20 cellular contexts compared by ENCODE assay signal in genomic region chr2:187395276-187396015, GRCh38. TPM values are rescaled to one million over a fixed set of nuclear protein-coding genes. Genes with fewer than 3 reads are reported as not detected.
DNase-seq lines count a peak whose midpoint lies in the region; ATAC-seq, FAIRE-seq and TF ChIP-seq lines count a peak whose summit lies in the region.
"Had no signal": no experiment of that assay in that cellular context is flagged by ENCODE, and none has a peak within 500 bp of the region (broad histone marks: within the 10 kb centered on the region; RNA-seq: fewer than 3 reads in every experiment).

No MANE protein-coding gene starts in this region.

- no peak overlapping the region for H3K9ac ChIP-seq in K562 (ENCODE audit: insufficient read depth in 1 of 2, low read depth in 2 of 2, low read length in 2 of 2)

- no TSS peak for BruUV-seq in K562 (replicated peaks; lab: Mats Ljungman, UMichigan)

- no peaks in the 10 kb centered on the region for H3K36me3 Mint-ChIP-seq in CD8-positive, alpha-beta memory T cell
- H3K36me3 Mint-ChIP-seq: CD4-positive, alpha-beta memory T cell had no signal

- CTCF ChIA-PET in A549 (lab: Yijun Ruan, JAX): interaction anchor here (0.8 kb wide), 1 partner anchor 68 kb away, joined by 3 read pairs; no protein-coding TSS in a partner anchor
- CTCF ChIA-PET in K562 (lab: Yijun Ruan, JAX; ENCODE audit: low intra/inter-chr PET ratio): no interaction called here
- CTCF ChIA-PET in CD8-positive, alpha-beta memory T cell (lab: Charles Lee): no interaction called here

- H3K27me3 ChIP-seq in K562 (ENCODE audit: control insufficient read depth in 2 of 2, insufficient read depth in 2 of 2, low read length in 2 of 2): no peaks in the 10 kb centered on the region
- H3K27me3 ChIP-seq in CD8-positive, alpha-beta memory T cell (ENCODE audit: insufficient read depth, low read length, poor library complexity, severe bottlenecking): no peaks in the 10 kb centered on the region

- no peak for TF ChIP-seq EP300 in A549 (IDR thresholded peaks at IDR 0.05)
- TF ChIP-seq EP300 in K562 (IDR thresholded peaks at IDR 0.05; ENCODE audit: low read length): no peak

- no peaks in the 10 kb centered on the region for H3K36me3 ChIP-seq in K562 (ENCODE audit: control insufficient read depth, insufficient read depth, low read length)
- H3K36me3 ChIP-seq in CD8-positive, alpha-beta memory T cell (ENCODE audit: insufficient read depth, low read length): no peaks in the 10 kb centered on the region
- H3K36me3 ChIP-seq: HAP-1 had no signal

- TF ChIP-seq RAD21 in A549 (conservative IDR thresholded peaks at IDR 0.05 in 1 of 2, IDR thresholded peaks at IDR 0.05 in 1 of 2) (no peak), K562 (CRISPR knock-in tag; conservative IDR thresholded peaks at IDR 0.05 in 1 of 2, IDR thresholded peaks at IDR 0.05 in 1 of 2) (no peak)

- no peak for DNase-seq in A549 (ENCODE audit: low read depth in 1 of 2, low spot score in 1 of 2)
- no peak for DNase-seq in K562 (ENCODE audit: extremely low read depth in 1 of 4, low spot score in 3 of 4)
- DNase-seq in epithelial cell of esophagus (ENCODE audit: low read depth): peak; percentile 6
- DNase-seq in lung microvascular endothelial cell (ENCODE audit: low read depth in 2 of 2): peak; percentile 30 to 75
- no peak for DNase-seq in CD8-positive, alpha-beta memory T cell
- DNase-seq in SKM-1 (lab: John Stamatoyannopoulos, UW; ENCODE audit: unreplicated experiment): no peak
- DNase-seq: 8988T; C1 segment of cervical spinal cord; Caco-2; CD4-positive, alpha-beta memory T cell; DMS79; EL; GDM1; GOT3; HFFc6 had no signal

- no peaks in the 10 kb centered on the region for H3K4me1 Mint-ChIP-seq in CD8-positive, alpha-beta memory T cell
- H3K4me1 Mint-ChIP-seq: CD4-positive, alpha-beta memory T cell had no signal

- FAIRE-seq in A549 (lab: Jason Lieb, UNC) (no peak), K562 (lab: Jason Lieb, UNC) (no peak)
- FAIRE-seq: GM12891, GM18507, H54 had no signal

- H3K27ac ChIP-seq in A549 (no peak overlapping the region), K562 (ENCODE audit: extremely low read depth, low read depth, low read length) (no peak overlapping the region)
- H3K27ac ChIP-seq in CD8-positive, alpha-beta memory T cell (ENCODE audit: low read depth, low read length): no peak overlapping the region

- H3K4me1 ChIP-seq in A549: peaks cover 11% of the 10 kb centered on the region
- H3K4me1 ChIP-seq in K562 (replicated peaks in 1 of 2; ENCODE audit: control insufficient read depth in 2 of 2, insufficient read depth in 2 of 2, low read length in 2 of 2): no peaks in the 10 kb centered on the region
- no peaks in the 10 kb centered on the region for H3K4me1 ChIP-seq in CD8-positive, alpha-beta memory T cell (ENCODE audit: insufficient read depth, low read length)
- H3K4me1 ChIP-seq: Caco-2, HAP-1 had no signal

- H3K79me2 ChIP-seq in K562 (ENCODE audit: control insufficient read depth, insufficient read depth, low read length): no peaks in the 10 kb centered on the region

- H2AFZ ChIP-seq in K562 (ENCODE audit: low read depth, low read length): no peak overlapping the region

- H4K20me1 ChIP-seq in K562 (replicated peaks; ENCODE audit: control insufficient read depth, insufficient read depth, low read length): no peaks in the 10 kb centered on the region

- H3K4me3 ChIP-seq in A549 (no peak overlapping the region), K562 (no peak overlapping the region), epithelial cell of esophagus (ENCODE audit: low read length) (no peak overlapping the region)
- no peak overlapping the region for H3K4me3 ChIP-seq in CD8-positive, alpha-beta memory T cell (ENCODE audit: low read length)
- H3K4me3 ChIP-seq: HAP-1 had no signal

- ATAC-seq in A549 (no peak), K562 (no peak), HG03460 (IDR thresholded peaks at IDR 0.05; ENCODE audit: unreplicated experiment) (no peak)

- H3K4me3 Mint-ChIP-seq in CD8-positive, alpha-beta memory T cell: no peak overlapping the region
- H3K4me3 Mint-ChIP-seq: CD4-positive, alpha-beta memory T cell; HFFc6 had no signal

- H3K27ac Mint-ChIP-seq in CD8-positive, alpha-beta memory T cell: peak overlapping the region in 1 of 8 donors; percentile 44
- H3K27ac Mint-ChIP-seq: CD4-positive, alpha-beta memory T cell; HFFc6 had no signal

- no peaks in the 10 kb centered on the region for H3K9me1 ChIP-seq in K562 (ENCODE audit: control insufficient read depth, insufficient read depth, low read length)

- POLR2A ChIA-PET in A549 (lab: Yijun Ruan, JAX): no interaction called here
- POLR2A ChIA-PET in K562 (lab: Yijun Ruan, JAX): no interaction called here
- POLR2A ChIA-PET in CD8-positive, alpha-beta memory T cell (lab: Charles Lee): no interaction called here

- TF ChIP-seq CTCF in A549 (IDR thresholded peaks at IDR 0.05): no peak
- TF ChIP-seq CTCF in K562 (IDR thresholded peaks at IDR 0.05 in 2 of 3, conservative IDR thresholded peaks at IDR 0.05 in 1 of 3; ENCODE audit: insufficient read depth in 2 of 3, low read depth in 1 of 3, low read length in 3 of 3): no peak
- no peak for TF ChIP-seq CTCF in epithelial cell of esophagus (IDR thresholded peaks at IDR 0.05; ENCODE audit: insufficient read depth, low read depth, low read length, missing control alignments)

- 41% methylated on average over 4 of the region's 4 CpGs for WGBS in A549 (ENCODE audit: missing lambda C conversion rate)
- 3% methylated on average over 4 of the region's 4 CpGs for WGBS in K562 (ENCODE audit: insufficient coverage, low coverage, missing lambda C conversion rate)

- no peak for TF ChIP-seq POLR2A in A549 (IDR thresholded peaks at IDR 0.05; ENCODE audit: low read length)
- TF ChIP-seq POLR2A in K562 (conservative IDR thresholded peaks at IDR 0.05): no peak

- intact Hi-C loops in K562 (cut with micrococcal nuclease): no loop called here

- no peak overlapping the region for H3K4me2 ChIP-seq in A549
- no peak overlapping the region for H3K4me2 ChIP-seq in K562 (ENCODE audit: insufficient read depth, low read length)

- peaks cover 0 to 24% (median 2%) of the 10 kb centered on the region in 5 donors for H3K9me3 Mint-ChIP-seq in CD8-positive, alpha-beta memory T cell
- H3K9me3 Mint-ChIP-seq: HFFc6 had no signal

- in situ Hi-C loops in K562 (cut with MboI): no loop called here

- no peaks in the 10 kb centered on the region for H3K27me3 Mint-ChIP-seq in CD8-positive, alpha-beta memory T cell
- H3K27me3 Mint-ChIP-seq: CD4-positive, alpha-beta memory T cell had no signal

- no peaks in the 10 kb centered on the region for H3K9me3 ChIP-seq in A549
- H3K9me3 ChIP-seq in K562 (replicated peaks; ENCODE audit: control insufficient read depth, insufficient read depth, low read depth, low read length): no peaks in the 10 kb centered on the region
- no peaks in the 10 kb centered on the region for H3K9me3 ChIP-seq in CD8-positive, alpha-beta memory T cell (ENCODE audit: low read length)
- H3K9me3 ChIP-seq: Caco-2, HAP-1 had no signal

TF ChIP-seq in A549, 52 proteins besides CTCF, POLR2A, EP300 and RAD21:
- TF ChIP-seq ZFP36 (IDR thresholded peaks at IDR 0.05; ENCODE audit: borderline replicate concordance, partially characterized antibody) (no peak), MAFK (IDR thresholded peaks at IDR 0.05; ENCODE audit: partially characterized antibody) (peak; percentile 23), SMC3 (IDR thresholded peaks at IDR 0.05) (no peak)

TF ChIP-seq in K562, 482 proteins besides CTCF, POLR2A, EP300 and RAD21 (continues in another document):
- TF ChIP-seq ZNF316 (IDR thresholded peaks at IDR 0.05): peak; percentile 54
- TF ChIP-seq SETDB1 (IDR thresholded peaks at IDR 0.05; ENCODE audit: low read length): no peak
- no peak for TF ChIP-seq ZNF175 (CRISPR knock-in tag; IDR thresholded peaks at IDR 0.05; ENCODE audit: low read depth)

RNA-seq across cellular contexts. Expression of gene CALCRL, which starts 52.6 kb away (rescaled TPM):
- 0.90 and 1.5 TPM in 2 replicates for polyA plus RNA-seq in A549 (2011; rRNA removed)
- 0.08 and 0.09 TPM in 2 replicates for polyA plus RNA-seq in A549 (2012; cell fraction: cytosol; rRNA removed)
- 0.06 and 0.20 TPM in 2 replicates for polyA plus RNA-seq in A549 (2012; cell fraction: nucleus; rRNA removed)
- 0.01 to 0.08 TPM (median 0.05 TPM) in 3 replicates for polyA plus RNA-seq in A549 (2017; fragmentation: RNase III; extraction: RNeasy Plus Mini Kit Qiagen cat#74134 plus additional on column Dnase treatment)
- 0.49 and 1.4 TPM in 2 replicates for polyA minus RNA-seq in A549 (2011; rRNA and poly(A)+ RNA removed)
- not detected in 2 replicates for total RNA-seq in K562 (2011; cell fraction: chromatin; rRNA removed; ENCODE audit: low replicate concordance)
- under 0.01 TPM in 1 of 2 replicates, not detected in the other for total RNA-seq in K562 (2011; cell fraction: nucleolus; rRNA removed)
- not detected in 2 replicates for total RNA-seq in K562 (2011; cell fraction: nucleoplasm; rRNA removed)
- not detected in 2 replicates for total RNA-seq in K562 (2014; rRNA removed)
- total RNA-seq in K562 (2014; rRNA removed; fragmentation: Illumina TruSeq; extraction: Trizol): 0.06 TPM in 1 of 2 replicates, not detected in the other
- 0.04 and 0.15 TPM in 2 replicates for total RNA-seq in K562 (2015; rRNA removed; fragmentation: Illumina TruSeq; extraction: Trizol)
- total RNA-seq in K562 (2021): 0.27 TPM in 1 of 2 replicates, not detected in the other
- polyA plus RNA-seq in K562 (2011; rRNA removed): 0.03 TPM in 1 of 2 replicates, not detected in the other
- 0.07 TPM in 1 of 2 replicates, not detected in the other for polyA plus RNA-seq in K562 (2011; cell fraction: cytosol; rRNA removed)
- not detected in 2 replicates for polyA plus RNA-seq in K562 (2011; cell fraction: nucleus; rRNA removed)
- 0.03 and 0.07 TPM in 2 replicates for polyA plus RNA-seq in K562 (2012)
- polyA plus RNA-seq in K562 (2014; fragmentation: Illumina TruSeq; extraction: Trizol): 0.06 TPM in 1 of 2 replicates, not detected in the other
- not detected for polyA plus RNA-seq in K562 (2014; fragmentation: Nextera tagmentation; extraction: Ambion mirVana)
- polyA plus RNA-seq in K562 (2014; rRNA removed): 0.04 and 0.05 TPM in 2 replicates
- 0.06 TPM in 1 of 2 replicates, not detected in the other for polyA minus RNA-seq in K562 (2011; rRNA and poly(A)+ RNA removed)
- polyA minus RNA-seq in K562 (2011; cell fraction: cytosol; rRNA and poly(A)+ RNA removed): not detected in 2 replicates
- polyA minus RNA-seq in K562 (2011; cell fraction: nucleus; rRNA and poly(A)+ RNA removed): 0.11 TPM in 1 of 2 replicates, not detected in the other
- 266 and 272 TPM in 2 replicates for total RNA-seq in lung microvascular endothelial cell
- not detected for total RNA-seq in CD8-positive, alpha-beta memory T cell
- polyA plus RNA-seq in CD8-positive, alpha-beta memory T cell: 0.18 TPM
- total RNA-seq: Caco-2 had no signal
- polyA plus RNA-seq: CD4-positive, alpha-beta memory T cell had no signal

Comparison
In these comparisons a context has a peak if more than half of its experiments do, and no peak if none do; other contexts are left out.
1. DNase-seq: peak in epithelial cell of esophagus (single experiment) and lung microvascular endothelial cell (2 of 2); none in A549 (0 of 2), K562 (0 of 4), CD8-positive, alpha-beta memory T cell (0 of 5) and SKM-1 (single experiment).
2. RNA of gene CALCRL, which starts 52.6 kb away (total RNA-seq): 266 to 272 TPM in lung microvascular endothelial cell; not detected in CD8-positive, alpha-beta memory T cell and under 0.01 to 0.27 TPM in K562; every median in the first group is over 100 times any median in the second.
3. Of the 35 proteins assayed by ChIP-seq in both K562 and A549: peak only in K562: none; only in A549: MAFK; in both: none; in neither: 34.